ENCODE assay signal across 12 cellular contexts in genomic region chr1:80645621-80646020, GRCh38.
A peak's percentile ranks its signal among the peaks of the same experiment; 100 is the strongest.
DNase-seq lines count a peak whose midpoint lies in the region; ATAC-seq and TF ChIP-seq lines count a peak whose summit lies in the region.
"Had no signal": no experiment of that assay in that cellular context is flagged by ENCODE, and none has a peak within 500 bp of the region (broad histone marks: within the 10 kb centered on the region; RNA-seq: fewer than 3 reads in every experiment).

No MANE protein-coding gene starts in this region.

- ATAC-seq in GM18520 (IDR thresholded peaks at IDR 0.05; ENCODE audit: unreplicated experiment) (peak; percentile 44), GM19324 (IDR thresholded peaks at IDR 0.05; ENCODE audit: low FRiP score, unreplicated experiment) (peak; percentile 45), HG03342 (IDR thresholded peaks at IDR 0.05; ENCODE audit: unreplicated experiment) (peak; percentile 32), left lobe of liver (peak; percentile 22), omental fat pad (ENCODE audit: low FRiP score) (no peak)

- TF ChIP-seq CTCF in omental fat pad (IDR thresholded peaks at IDR 0.05), result no peak

- DNase-seq in left lobe of liver (ENCODE audit: low spot score) (no peak), T1000 (lab: John Stamatoyannopoulos, UW) (no peak), omental fat pad (ENCODE audit: low spot score) (no peak), SKM-1 treated with dmso at 0.1 percent for 144 hours (lab: John Stamatoyannopoulos, UW; ENCODE audit: unreplicated experiment) (no peak), mucosa of gallbladder (ENCODE audit: low spot score) (no peak)
- DNase-seq: ACHN; C1 segment of cervical spinal cord; CD4-positive, alpha-beta T cell; DMS79 had no signal
